In genomic region chr16:75452464-75453190, GRCh38 we compare ENCODE assay signal across 1 cellular context.
TF ChIP-seq lines count a peak whose summit lies in the region.

No MANE protein-coding gene starts in this region.

TF ChIP-seq in HEK293, 187 proteins besides CTCF, POLR2A, EP300 and RAD21 (continued from another document):
- TF ChIP-seq ZNF704 (tag by site-specific recombination; IDR thresholded peaks at IDR 0.05): no peak
- TF ChIP-seq ZNF843 (tag by site-specific recombination; IDR thresholded peaks at IDR 0.05): peak; percentile 43; the same call in 1 of the 2 replicates
